ENCODE assay signal across 10 cellular contexts in genomic region chrY:18044990-18045389, GRCh38. TPM values are rescaled to one million over a fixed set of nuclear protein-coding genes. Genes with fewer than 3 reads are reported as not detected.
"Had no signal": no experiment of that assay in that cellular context is flagged by ENCODE, and none has a peak within 500 bp of the region (broad histone marks: within the 10 kb centered on the region; RNA-seq: fewer than 3 reads in every experiment).

No MANE protein-coding gene starts in this region.

RNA-seq across cellular contexts. Expression of gene CDY2A, which starts 19.4 kb away (rescaled TPM):
- total RNA-seq: OCI-LY7, PC-3, PC-9, Peyer's patch, Right ventricle myocardium inferior, Right ventricle myocardium superior, RPMI7951, SJCRH30, SJSA1, SK-MEL-5 had no signal
